ENCODE assay signal across 11 cellular contexts in the genomic region with DNA sequence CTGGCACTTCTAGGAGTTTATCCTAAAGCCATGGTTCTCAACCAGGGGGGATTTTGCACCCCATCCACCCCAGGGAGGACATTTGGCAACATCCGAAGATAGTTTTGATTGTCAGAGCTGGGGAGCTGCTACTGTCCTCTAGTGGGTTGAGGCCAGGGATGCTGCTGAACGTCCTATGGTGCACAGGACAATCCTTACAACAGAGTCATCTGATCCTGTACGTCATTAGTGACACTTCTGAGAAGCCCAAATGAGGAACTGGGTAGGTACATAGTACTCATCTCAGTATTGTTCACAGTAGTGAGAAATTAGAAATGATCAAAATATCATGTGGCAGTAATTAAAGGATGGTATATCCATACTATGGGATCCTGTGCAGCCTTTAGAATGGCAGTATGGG.
DNase-seq lines count a peak whose midpoint lies in the region; ATAC-seq and TF ChIP-seq lines count a peak whose summit lies in the region.
"Had no signal": no experiment of that assay in that cellular context is flagged by ENCODE, and none has a peak within 500 bp of the region (broad histone marks: within the 10 kb centered on the region; RNA-seq: fewer than 3 reads in every experiment).

No MANE protein-coding gene starts in this region.

- H3K4me3 Mint-ChIP-seq in activated CD8-positive, alpha-beta T cell treated with anti-CD3 and anti-CD28 coated beads for 36 hours, result no peak overlapping the region
- H3K4me3 Mint-ChIP-seq in progenitor cell of endocrine pancreas (ENCODE audit: low read depth) (no peak overlapping the region), type B pancreatic cell (no peak overlapping the region)

- H3K4me1 Mint-ChIP-seq in activated CD8-positive, alpha-beta T cell treated with anti-CD3 and anti-CD28 coated beads for 36 hours (ENCODE audit: low read depth), result peaks cover 52% of the 10 kb centered on the region
- H3K4me1 Mint-ChIP-seq in progenitor cell of endocrine pancreas (ENCODE audit: low read depth) (no peaks in the 10 kb centered on the region), type B pancreatic cell (ENCODE audit: unreplicated experiment) (peaks cover 4% of the 10 kb centered on the region)

- H3K27me3 Mint-ChIP-seq in activated CD8-positive, alpha-beta T cell treated with anti-CD3 and anti-CD28 coated beads for 36 hours, result no peaks in the 10 kb centered on the region
- H3K27me3 Mint-ChIP-seq in progenitor cell of endocrine pancreas (no peaks in the 10 kb centered on the region), type B pancreatic cell (no peaks in the 10 kb centered on the region)

- H3K27ac Mint-ChIP-seq in activated CD8-positive, alpha-beta T cell treated with anti-CD3 and anti-CD28 coated beads for 36 hours, result no peak overlapping the region
- H3K27ac Mint-ChIP-seq in progenitor cell of endocrine pancreas (no peak overlapping the region), type B pancreatic cell (no peak overlapping the region)
- H3K27ac Mint-ChIP-seq: activated naive CD4-positive, alpha-beta T cell treated with anti-CD3 and anti-CD28 coated beads, Interleukin-2, amount 50 U/mL, for 72 hours had no signal

- peaks cover 25% of the 10 kb centered on the region for H3K36me3 Mint-ChIP-seq in activated CD8-positive, alpha-beta T cell treated with anti-CD3 and anti-CD28 coated beads for 36 hours (ENCODE audit: low read depth)
- H3K36me3 Mint-ChIP-seq in progenitor cell of endocrine pancreas (ENCODE audit: insufficient read depth), result no peaks in the 10 kb centered on the region
- peaks cover 4% of the 10 kb centered on the region for H3K36me3 Mint-ChIP-seq in type B pancreatic cell

- ATAC-seq in GM19395 (IDR thresholded peaks at IDR 0.05; ENCODE audit: unreplicated experiment), result peak; percentile 84
- peak; percentile 83 for ATAC-seq in HG03060 (IDR thresholded peaks at IDR 0.05; ENCODE audit: low read depth, unreplicated experiment)
- ATAC-seq in activated CD8-positive, alpha-beta T cell treated with anti-CD3 and anti-CD28 coated beads for 36 hours, result peak; percentile 37
- ATAC-seq: activated naive CD4-positive, alpha-beta T cell treated with anti-CD3 and anti-CD28 coated beads, Interleukin-2, amount 50 U/mL, for 72 hours had no signal

- DNase-seq in GM12864 (ENCODE audit: low read depth) (peak; percentile 80), progenitor cell of endocrine pancreas (ENCODE audit: low spot score, unreplicated experiment) (no peak), type B pancreatic cell (ENCODE audit: extremely low spot score, unreplicated experiment) (no peak), GF-D8 (lab: John Stamatoyannopoulos, UW) (no peak), NK-92 (lab: John Stamatoyannopoulos, UW; ENCODE audit: unreplicated experiment) (no peak)
- no peak for DNase-seq in activated CD8-positive, alpha-beta T cell treated with anti-CD3 and anti-CD28 coated beads for 36 hours
- DNase-seq: COR-L47 had no signal

- H3K4me3 ChIP-seq in GM12864 (ENCODE audit: low read depth, low read length), result no peak overlapping the region
- H3K4me3 ChIP-seq: SJSA1 had no signal

- peaks cover 18% of the 10 kb centered on the region for H3K9me3 Mint-ChIP-seq in activated CD8-positive, alpha-beta T cell treated with anti-CD3 and anti-CD28 coated beads for 36 hours
- H3K9me3 Mint-ChIP-seq in progenitor cell of endocrine pancreas (ENCODE audit: low read depth) (no peaks in the 10 kb centered on the region), type B pancreatic cell (no peaks in the 10 kb centered on the region)

- intact Hi-C loops in activated CD8-positive, alpha-beta T cell treated with anti-CD3 and anti-CD28 coated beads for 36 hours (cut with micrococcal nuclease), result no loop called here

- POLR2A ChIA-PET in activated CD8-positive, alpha-beta T cell treated with anti-CD3 and anti-CD28 coated beads for 36 hours (lab: Charles Lee), result interaction anchor here (0.8 kb wide), 1 partner anchor 53 kb away, joined by 3 read pairs; no protein-coding TSS in a partner anchor

- TF ChIP-seq CTCF in GM12864 (IDR thresholded peaks at IDR 0.05; ENCODE audit: low read depth, low read length, missing control alignments), result peak; percentile 57
- no peak for TF ChIP-seq CTCF in activated CD8-positive, alpha-beta T cell treated with anti-CD3 and anti-CD28 coated beads for 36 hours (IDR thresholded peaks at IDR 0.05)
- TF ChIP-seq CTCF in progenitor cell of endocrine pancreas (IDR thresholded peaks at IDR 0.05; ENCODE audit: unreplicated experiment), result no peak
- TF ChIP-seq CTCF in type B pancreatic cell (conservative IDR thresholded peaks at IDR 0.05), result no peak

- CTCF ChIA-PET in activated CD8-positive, alpha-beta T cell treated with anti-CD3 and anti-CD28 coated beads for 36 hours (lab: Charles Lee), result no interaction called here
